ENCODE assay signal across 1 cellular context in genomic region chr2:239940861-239941570, GRCh38.
TF ChIP-seq lines count a peak whose summit lies in the region.

No MANE protein-coding gene starts in this region.

TF ChIP-seq in SK-N-SH treated with all-trans-retinoic acid at 6 μM for 48 hours, 23 proteins besides CTCF, POLR2A, EP300 and RAD21 (continued from another document):
- TF ChIP-seq, protein P1, sequence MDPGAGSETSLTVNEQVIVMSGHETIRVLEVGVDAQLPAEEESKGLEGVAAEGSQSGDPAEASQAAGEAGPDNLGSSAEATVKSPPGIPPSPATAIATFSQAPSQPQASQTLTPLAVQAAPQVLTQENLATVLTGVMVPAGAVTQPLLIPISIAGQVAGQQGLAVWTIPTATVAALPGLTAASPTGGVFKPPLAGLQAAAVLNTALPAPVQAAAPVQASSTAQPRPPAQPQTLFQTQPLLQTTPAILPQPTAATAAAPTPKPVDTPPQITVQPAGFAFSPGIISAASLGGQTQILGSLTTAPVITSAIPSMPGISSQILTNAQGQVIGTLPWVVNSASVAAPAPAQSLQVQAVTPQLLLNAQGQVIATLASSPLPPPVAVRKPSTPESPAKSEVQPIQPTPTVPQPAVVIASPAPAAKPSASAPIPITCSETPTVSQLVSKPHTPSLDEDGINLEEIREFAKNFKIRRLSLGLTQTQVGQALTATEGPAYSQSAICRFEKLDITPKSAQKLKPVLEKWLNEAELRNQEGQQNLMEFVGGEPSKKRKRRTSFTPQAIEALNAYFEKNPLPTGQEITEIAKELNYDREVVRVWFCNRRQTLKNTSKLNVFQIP (CRISPR knock-in tag; IDR thresholded peaks at IDR 0.05; ENCODE audit: borderline replicate concordance, low read depth), result no peak
- TF ChIP-seq ZNF8 (CRISPR knock-in tag; IDR thresholded peaks at IDR 0.05), result no peak
- TF ChIP-seq ZNF70 (CRISPR knock-in tag; IDR thresholded peaks at IDR 0.05), result no peak
